1 cellular context compared by ENCODE assay signal in the genomic region with DNA sequence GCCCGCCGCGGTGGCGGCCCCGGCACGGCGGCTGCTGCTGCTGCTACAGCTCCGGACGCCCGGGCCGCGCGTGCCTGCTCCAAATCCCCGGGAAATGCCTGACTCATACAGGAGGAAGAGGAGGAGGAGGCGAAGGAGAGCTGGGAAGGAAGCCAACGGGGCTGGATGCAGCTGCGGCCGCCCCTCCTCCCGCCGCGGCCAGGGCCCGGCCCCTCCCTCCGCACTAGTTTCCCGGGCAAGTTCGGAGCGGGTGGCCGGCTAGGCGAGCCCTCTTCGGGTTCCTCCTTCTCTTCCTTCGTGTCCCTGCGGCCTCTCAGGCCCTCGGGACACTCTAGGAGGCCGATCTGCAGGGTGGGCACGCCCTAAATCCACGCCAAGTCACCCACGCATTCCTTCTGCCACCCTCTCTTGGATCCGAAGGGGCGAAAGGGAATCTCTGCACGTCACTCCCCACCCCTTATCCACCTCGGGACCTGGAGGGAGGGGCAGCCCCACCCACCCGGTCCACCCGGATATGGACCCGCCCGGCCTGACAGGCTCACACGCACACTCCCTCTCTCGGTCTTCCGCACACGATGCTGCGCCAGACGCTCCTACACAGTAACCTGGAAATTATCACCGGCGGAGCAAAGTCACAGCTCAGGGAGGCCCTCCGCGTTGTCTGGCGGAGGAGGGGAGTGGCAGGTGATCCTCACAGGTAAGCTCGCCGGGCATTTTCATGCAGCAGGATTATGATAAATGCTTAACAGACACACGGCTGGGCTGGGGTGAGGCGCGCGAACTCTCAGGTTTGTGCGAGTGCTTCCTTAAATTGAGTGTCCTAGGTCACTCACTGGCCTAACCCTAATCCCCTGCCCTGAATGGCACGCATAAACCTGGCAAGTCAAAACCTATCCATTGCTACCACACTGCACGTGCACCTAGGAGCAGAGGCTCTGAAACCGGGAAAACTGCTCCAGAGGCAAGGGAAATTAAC.
TF ChIP-seq lines count a peak whose summit lies in the region.

A gene with protein sequence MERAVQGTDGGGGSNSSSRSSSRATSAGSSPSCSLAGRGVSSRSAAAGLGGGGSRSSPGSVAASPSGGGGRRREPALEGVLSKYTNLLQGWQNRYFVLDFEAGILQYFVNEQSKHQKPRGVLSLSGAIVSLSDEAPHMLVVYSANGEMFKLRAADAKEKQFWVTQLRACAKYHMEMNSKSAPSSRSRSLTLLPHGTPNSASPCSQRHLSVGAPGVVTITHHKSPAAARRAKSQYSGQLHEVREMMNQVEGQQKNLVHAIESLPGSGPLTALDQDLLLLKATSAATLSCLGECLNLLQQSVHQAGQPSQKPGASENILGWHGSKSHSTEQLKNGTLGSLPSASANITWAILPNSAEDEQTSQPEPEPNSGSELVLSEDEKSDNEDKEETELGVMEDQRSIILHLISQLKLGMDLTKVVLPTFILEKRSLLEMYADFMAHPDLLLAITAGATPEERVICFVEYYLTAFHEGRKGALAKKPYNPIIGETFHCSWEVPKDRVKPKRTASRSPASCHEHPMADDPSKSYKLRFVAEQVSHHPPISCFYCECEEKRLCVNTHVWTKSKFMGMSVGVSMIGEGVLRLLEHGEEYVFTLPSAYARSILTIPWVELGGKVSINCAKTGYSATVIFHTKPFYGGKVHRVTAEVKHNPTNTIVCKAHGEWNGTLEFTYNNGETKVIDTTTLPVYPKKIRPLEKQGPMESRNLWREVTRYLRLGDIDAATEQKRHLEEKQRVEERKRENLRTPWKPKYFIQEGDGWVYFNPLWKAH (minus strand): TSS at position 57 of the 976 bp plus-strand sequence. CDS start 83 bp downstream, outside the sequence.
A gene (plus strand): TSS at position 545 of the 976 bp plus-strand sequence. CDS start 7,330 bp downstream, outside the sequence.

TF ChIP-seq in HEK293, 187 proteins besides CTCF, POLR2A, EP300 and RAD21 (continued from another document and continues in another):
- no peak for TF ChIP-seq ZNF112 (tag by site-specific recombination; IDR thresholded peaks at IDR 0.05)
- TF ChIP-seq, protein P1, sequence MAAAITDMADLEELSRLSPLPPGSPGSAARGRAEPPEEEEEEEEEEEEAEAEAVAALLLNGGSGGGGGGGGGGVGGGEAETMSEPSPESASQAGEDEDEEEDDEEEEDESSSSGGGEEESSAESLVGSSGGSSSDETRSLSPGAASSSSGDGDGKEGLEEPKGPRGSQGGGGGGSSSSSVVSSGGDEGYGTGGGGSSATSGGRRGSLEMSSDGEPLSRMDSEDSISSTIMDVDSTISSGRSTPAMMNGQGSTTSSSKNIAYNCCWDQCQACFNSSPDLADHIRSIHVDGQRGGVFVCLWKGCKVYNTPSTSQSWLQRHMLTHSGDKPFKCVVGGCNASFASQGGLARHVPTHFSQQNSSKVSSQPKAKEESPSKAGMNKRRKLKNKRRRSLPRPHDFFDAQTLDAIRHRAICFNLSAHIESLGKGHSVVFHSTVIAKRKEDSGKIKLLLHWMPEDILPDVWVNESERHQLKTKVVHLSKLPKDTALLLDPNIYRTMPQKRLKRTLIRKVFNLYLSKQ (tag by site-specific recombination; IDR thresholded peaks at IDR 0.05; ENCODE audit: borderline replicate concordance): no peak
- TF ChIP-seq ZNF571 (tag by site-specific recombination; IDR thresholded peaks at IDR 0.05): no peak
- peak; percentile 67 for TF ChIP-seq ZNF600 (tag by site-specific recombination; IDR thresholded peaks at IDR 0.05)
- TF ChIP-seq, protein P2, sequence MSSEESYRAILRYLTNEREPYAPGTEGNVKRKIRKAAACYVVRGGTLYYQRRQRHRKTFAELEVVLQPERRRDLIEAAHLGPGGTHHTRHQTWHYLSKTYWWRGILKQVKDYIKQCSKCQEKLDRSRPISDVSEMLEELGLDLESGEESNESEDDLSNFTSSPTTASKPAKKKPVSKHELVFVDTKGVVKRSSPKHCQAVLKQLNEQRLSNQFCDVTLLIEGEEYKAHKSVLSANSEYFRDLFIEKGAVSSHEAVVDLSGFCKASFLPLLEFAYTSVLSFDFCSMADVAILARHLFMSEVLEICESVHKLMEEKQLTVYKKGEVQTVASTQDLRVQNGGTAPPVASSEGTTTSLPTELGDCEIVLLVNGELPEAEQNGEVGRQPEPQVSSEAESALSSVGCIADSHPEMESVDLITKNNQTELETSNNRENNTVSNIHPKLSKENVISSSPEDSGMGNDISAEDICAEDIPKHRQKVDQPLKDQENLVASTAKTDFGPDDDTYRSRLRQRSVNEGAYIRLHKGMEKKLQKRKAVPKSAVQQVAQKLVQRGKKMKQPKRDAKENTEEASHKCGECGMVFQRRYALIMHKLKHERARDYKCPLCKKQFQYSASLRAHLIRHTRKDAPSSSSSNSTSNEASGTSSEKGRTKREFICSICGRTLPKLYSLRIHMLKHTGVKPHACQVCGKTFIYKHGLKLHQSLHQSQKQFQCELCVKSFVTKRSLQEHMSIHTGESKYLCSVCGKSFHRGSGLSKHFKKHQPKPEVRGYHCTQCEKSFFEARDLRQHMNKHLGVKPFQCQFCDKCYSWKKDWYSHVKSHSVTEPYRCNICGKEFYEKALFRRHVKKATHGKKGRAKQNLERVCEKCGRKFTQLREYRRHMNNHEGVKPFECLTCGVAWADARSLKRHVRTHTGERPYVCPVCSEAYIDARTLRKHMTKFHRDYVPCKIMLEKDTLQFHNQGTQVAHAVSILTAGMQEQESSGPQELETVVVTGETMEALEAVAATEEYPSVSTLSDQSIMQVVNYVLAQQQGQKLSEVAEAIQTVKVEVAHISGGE (tag by site-specific recombination; conservative IDR thresholded peaks at IDR 0.05; ENCODE audit: low read depth): peak; percentile 71
- TF ChIP-seq, protein P3, sequence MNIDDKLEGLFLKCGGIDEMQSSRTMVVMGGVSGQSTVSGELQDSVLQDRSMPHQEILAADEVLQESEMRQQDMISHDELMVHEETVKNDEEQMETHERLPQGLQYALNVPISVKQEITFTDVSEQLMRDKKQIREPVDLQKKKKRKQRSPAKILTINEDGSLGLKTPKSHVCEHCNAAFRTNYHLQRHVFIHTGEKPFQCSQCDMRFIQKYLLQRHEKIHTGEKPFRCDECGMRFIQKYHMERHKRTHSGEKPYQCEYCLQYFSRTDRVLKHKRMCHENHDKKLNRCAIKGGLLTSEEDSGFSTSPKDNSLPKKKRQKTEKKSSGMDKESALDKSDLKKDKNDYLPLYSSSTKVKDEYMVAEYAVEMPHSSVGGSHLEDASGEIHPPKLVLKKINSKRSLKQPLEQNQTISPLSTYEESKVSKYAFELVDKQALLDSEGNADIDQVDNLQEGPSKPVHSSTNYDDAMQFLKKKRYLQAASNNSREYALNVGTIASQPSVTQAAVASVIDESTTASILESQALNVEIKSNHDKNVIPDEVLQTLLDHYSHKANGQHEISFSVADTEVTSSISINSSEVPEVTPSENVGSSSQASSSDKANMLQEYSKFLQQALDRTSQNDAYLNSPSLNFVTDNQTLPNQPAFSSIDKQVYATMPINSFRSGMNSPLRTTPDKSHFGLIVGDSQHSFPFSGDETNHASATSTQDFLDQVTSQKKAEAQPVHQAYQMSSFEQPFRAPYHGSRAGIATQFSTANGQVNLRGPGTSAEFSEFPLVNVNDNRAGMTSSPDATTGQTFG (tag by site-specific recombination; IDR thresholded peaks at IDR 0.05; ENCODE audit: borderline replicate concordance): no peak
- TF ChIP-seq ZNF624 (tag by site-specific recombination; IDR thresholded peaks at IDR 0.05): no peak
- peak; percentile 49; the same call in 1 of the 2 replicates for TF ChIP-seq KLF10 (tag by site-specific recombination; IDR thresholded peaks at IDR 0.05)
- TF ChIP-seq, protein P4, sequence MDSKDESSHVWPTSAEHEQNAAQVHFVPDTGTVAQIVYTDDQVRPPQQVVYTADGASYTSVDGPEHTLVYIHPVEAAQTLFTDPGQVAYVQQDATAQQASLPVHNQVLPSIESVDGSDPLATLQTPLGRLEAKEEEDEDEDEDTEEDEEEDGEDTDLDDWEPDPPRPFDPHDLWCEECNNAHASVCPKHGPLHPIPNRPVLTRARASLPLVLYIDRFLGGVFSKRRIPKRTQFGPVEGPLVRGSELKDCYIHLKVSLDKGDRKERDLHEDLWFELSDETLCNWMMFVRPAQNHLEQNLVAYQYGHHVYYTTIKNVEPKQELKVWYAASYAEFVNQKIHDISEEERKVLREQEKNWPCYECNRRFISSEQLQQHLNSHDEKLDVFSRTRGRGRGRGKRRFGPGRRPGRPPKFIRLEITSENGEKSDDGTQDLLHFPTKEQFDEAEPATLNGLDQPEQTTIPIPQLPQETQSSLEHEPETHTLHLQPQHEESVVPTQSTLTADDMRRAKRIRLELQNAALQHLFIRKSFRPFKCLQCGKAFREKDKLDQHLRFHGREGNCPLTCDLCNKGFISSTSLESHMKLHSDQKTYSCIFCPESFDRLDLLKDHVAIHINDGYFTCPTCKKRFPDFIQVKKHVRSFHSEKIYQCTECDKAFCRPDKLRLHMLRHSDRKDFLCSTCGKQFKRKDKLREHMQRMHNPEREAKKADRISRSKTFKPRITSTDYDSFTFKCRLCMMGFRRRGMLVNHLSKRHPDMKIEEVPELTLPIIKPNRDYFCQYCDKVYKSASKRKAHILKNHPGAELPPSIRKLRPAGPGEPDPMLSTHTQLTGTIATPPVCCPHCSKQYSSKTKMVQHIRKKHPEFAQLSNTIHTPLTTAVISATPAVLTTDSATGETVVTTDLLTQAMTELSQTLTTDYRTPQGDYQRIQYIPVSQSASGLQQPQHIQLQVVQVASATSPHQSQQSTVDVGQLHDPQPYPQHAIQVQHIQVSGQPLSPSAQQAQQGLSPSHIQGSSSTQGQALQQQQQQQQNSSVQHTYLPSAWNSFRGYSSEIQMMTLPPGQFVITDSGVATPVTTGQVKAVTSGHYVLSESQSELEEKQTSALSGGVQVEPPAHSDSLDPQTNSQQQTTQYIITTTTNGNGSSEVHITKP (tag by site-specific recombination; IDR thresholded peaks at IDR 0.05): peak; percentile 84
- no peak for TF ChIP-seq ZNF530 (tag by site-specific recombination; IDR thresholded peaks at IDR 0.05; ENCODE audit: low read depth)
- TF ChIP-seq ZBTB7A (tag by site-specific recombination; IDR thresholded peaks at IDR 0.05; ENCODE audit: low read depth): no peak
- TF ChIP-seq GLI4 (tag by site-specific recombination; IDR thresholded peaks at IDR 0.05): no peak
- TF ChIP-seq ZBTB48 (tag by site-specific recombination; IDR thresholded peaks at IDR 0.05): 0 out of 2 replicates have a peak, but pooled peaks have one; percentile 39
- TF ChIP-seq BCL11A (tag by site-specific recombination; IDR thresholded peaks at IDR 0.05; ENCODE audit: low read depth): no peak
- TF ChIP-seq, protein P5, sequence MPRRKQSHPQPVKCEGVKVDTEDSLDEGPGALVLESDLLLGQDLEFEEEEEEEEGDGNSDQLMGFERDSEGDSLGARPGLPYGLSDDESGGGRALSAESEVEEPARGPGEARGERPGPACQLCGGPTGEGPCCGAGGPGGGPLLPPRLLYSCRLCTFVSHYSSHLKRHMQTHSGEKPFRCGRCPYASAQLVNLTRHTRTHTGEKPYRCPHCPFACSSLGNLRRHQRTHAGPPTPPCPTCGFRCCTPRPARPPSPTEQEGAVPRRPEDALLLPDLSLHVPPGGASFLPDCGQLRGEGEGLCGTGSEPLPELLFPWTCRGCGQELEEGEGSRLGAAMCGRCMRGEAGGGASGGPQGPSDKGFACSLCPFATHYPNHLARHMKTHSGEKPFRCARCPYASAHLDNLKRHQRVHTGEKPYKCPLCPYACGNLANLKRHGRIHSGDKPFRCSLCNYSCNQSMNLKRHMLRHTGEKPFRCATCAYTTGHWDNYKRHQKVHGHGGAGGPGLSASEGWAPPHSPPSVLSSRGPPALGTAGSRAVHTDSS (tag by site-specific recombination; IDR thresholded peaks at IDR 0.05): peak; percentile 91
- TF ChIP-seq ZNF350 (tag by site-specific recombination; IDR thresholded peaks at IDR 0.05): no peak
- TF ChIP-seq ZNF366 (tag by site-specific recombination; conservative IDR thresholded peaks at IDR 0.05): peak; percentile 25; the same call in 1 of the 2 replicates
- TF ChIP-seq ZNF514 (tag by site-specific recombination; IDR thresholded peaks at IDR 0.05): no peak
- peak; percentile 92 for TF ChIP-seq ZNF341 (tag by site-specific recombination; IDR thresholded peaks at IDR 0.05; ENCODE audit: low read depth)
- TF ChIP-seq, protein P6, sequence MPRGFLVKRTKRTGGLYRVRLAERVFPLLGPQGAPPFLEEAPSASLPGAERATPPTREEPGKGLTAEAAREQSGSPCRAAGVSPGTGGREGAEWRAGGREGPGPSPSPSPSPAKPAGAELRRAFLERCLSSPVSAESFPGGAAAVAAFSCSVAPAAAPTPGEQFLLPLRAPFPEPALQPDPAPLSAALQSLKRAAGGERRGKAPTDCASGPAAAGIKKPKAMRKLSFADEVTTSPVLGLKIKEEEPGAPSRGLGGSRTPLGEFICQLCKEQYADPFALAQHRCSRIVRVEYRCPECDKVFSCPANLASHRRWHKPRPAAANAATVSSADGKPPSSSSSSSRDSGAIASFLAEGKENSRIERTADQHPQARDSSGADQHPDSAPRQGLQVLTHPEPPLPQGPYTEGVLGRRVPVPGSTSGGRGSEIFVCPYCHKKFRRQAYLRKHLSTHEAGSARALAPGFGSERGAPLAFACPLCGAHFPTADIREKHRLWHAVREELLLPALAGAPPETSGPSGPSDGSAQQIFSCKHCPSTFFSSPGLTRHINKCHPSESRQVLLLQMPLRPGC (tag by site-specific recombination; IDR thresholded peaks at IDR 0.05): no peak; the same call in 1 of the 2 replicates
- TF ChIP-seq, protein P7, sequence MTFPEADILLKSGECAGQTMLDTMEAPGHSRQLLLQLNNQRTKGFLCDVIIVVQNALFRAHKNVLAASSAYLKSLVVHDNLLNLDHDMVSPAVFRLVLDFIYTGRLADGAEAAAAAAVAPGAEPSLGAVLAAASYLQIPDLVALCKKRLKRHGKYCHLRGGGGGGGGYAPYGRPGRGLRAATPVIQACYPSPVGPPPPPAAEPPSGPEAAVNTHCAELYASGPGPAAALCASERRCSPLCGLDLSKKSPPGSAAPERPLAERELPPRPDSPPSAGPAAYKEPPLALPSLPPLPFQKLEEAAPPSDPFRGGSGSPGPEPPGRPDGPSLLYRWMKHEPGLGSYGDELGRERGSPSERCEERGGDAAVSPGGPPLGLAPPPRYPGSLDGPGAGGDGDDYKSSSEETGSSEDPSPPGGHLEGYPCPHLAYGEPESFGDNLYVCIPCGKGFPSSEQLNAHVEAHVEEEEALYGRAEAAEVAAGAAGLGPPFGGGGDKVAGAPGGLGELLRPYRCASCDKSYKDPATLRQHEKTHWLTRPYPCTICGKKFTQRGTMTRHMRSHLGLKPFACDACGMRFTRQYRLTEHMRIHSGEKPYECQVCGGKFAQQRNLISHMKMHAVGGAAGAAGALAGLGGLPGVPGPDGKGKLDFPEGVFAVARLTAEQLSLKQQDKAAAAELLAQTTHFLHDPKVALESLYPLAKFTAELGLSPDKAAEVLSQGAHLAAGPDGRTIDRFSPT (tag by site-specific recombination; IDR thresholded peaks at IDR 0.05): peak; percentile 52
- TF ChIP-seq ZEB2 (tag by site-specific recombination; IDR thresholded peaks at IDR 0.05): peak; percentile 68
- TF ChIP-seq KLF1 (tag by site-specific recombination; IDR thresholded peaks at IDR 0.05): peak; percentile 94
- no peak for TF ChIP-seq ZNF302 (tag by site-specific recombination; IDR thresholded peaks at IDR 0.05; ENCODE audit: low read depth)
- TF ChIP-seq KLF16 (tag by site-specific recombination; IDR thresholded peaks at IDR 0.05): peak; percentile 84; the same call in 1 of the 2 replicates
- TF ChIP-seq, protein P8, sequence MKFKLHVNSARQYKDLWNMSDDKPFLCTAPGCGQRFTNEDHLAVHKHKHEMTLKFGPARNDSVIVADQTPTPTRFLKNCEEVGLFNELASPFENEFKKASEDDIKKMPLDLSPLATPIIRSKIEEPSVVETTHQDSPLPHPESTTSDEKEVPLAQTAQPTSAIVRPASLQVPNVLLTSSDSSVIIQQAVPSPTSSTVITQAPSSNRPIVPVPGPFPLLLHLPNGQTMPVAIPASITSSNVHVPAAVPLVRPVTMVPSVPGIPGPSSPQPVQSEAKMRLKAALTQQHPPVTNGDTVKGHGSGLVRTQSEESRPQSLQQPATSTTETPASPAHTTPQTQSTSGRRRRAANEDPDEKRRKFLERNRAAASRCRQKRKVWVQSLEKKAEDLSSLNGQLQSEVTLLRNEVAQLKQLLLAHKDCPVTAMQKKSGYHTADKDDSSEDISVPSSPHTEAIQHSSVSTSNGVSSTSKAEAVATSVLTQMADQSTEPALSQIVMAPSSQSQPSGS (tag by site-specific recombination; IDR thresholded peaks at IDR 0.05; ENCODE audit: low read depth): no peak
- TF ChIP-seq TCF7L2 (IDR thresholded peaks at IDR 0.05; ENCODE audit: borderline replicate concordance, low read depth, low read length): no peak
